28 cellular contexts compared by ENCODE assay signal in the genomic region with DNA sequence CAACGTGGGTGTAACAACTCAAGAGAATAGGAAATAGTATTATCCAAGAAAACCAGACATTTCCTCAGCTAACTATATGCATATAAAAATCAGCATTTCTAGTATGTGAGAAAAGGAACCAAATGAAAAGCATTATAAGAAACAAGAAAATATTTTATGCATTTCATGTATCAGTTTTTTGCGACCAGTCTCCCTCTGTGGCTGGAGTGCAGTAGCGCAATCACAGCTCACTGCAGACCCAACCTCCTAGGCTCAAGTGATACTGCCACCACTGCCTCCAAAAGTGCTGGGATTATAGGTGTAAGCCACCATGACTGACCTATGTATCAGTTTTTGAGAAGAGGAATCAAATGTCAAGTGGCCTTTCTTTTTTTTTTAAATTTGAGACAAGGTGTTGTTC. TPM values are rescaled to one million over a fixed set of nuclear protein-coding genes. Genes with fewer than 3 reads are reported as not detected.
DNase-seq lines count a peak whose midpoint lies in the region; ATAC-seq and TF ChIP-seq lines count a peak whose summit lies in the region.
"Had no signal": no experiment of that assay in that cellular context is flagged by ENCODE, and none has a peak within 500 bp of the region (broad histone marks: within the 10 kb centered on the region; RNA-seq: fewer than 3 reads in every experiment).

No MANE protein-coding gene starts in this region.

- no peak for TF ChIP-seq POLR2A in ovary (IDR thresholded peaks at IDR 0.05)

- H3K4me1 Mint-ChIP-seq in activated CD4-positive, alpha-beta T cell treated with anti-CD3 and anti-CD28 coated beads, Interleukin-2, amount 10 ng/mL, durations not matched to agents 24 days and 14 days, result peaks cover 8% of the 10 kb centered on the region
- H3K4me1 Mint-ChIP-seq in central memory CD8-positive, alpha-beta T cell, result no peaks in the 10 kb centered on the region
- peaks cover 0 to 3% of the 10 kb centered on the region in 2 donors for H3K4me1 Mint-ChIP-seq in effector memory CD8-positive, alpha-beta T cell (ENCODE audit: low read depth in 2 of 2)
- H3K4me1 Mint-ChIP-seq: CD8-positive, alpha-beta memory T cell; IgD-negative memory B cell; naive thymus-derived CD8-positive, alpha-beta T cell; stimulated activated naive CD8-positive, alpha-beta T cell treated with anti-CD3 and anti-CD28 coated beads, Interleukin-15, amount 100 ng/mL, for 72 hours had no signal

- H3K36me3 ChIP-seq in PC-3 (ENCODE audit: low read depth, low read length) (peaks cover 56% of the 10 kb centered on the region; the same call in 1 of the 2 replicates), ovary (no peaks in the 10 kb centered on the region)

- no peak overlapping the region for H3K9ac ChIP-seq in PC-3 (ENCODE audit: low read length)

- H3K27me3 ChIP-seq in PC-3 (ENCODE audit: low read length), result no peaks in the 10 kb centered on the region
- no peaks in the 10 kb centered on the region for H3K27me3 ChIP-seq in ovary
- H3K27me3 ChIP-seq: esophagus squamous epithelium had no signal

- peak; percentile 42 for DNase-seq in activated CD4-positive, alpha-beta T cell treated with anti-CD3 and anti-CD28 coated beads, Interleukin-2, amount 10 ng/mL, durations not matched to agents 24 days and 14 days
- DNase-seq in activated CD4-positive, alpha-beta T cell treated with anti-CD3 and anti-CD28 coated beads, Interleukin-2, amount 50 U/mL, for 1 hour, result no peak
- DNase-seq in PC-3 (no peak), foreskin fibroblast (no peak), NCI-H1105 treated with DMSO at 0.1 percent for 48 hours (lab: John Stamatoyannopoulos, UW) (no peak), ovary (no peak)
- DNase-seq in central memory CD8-positive, alpha-beta T cell (ENCODE audit: low spot score in 2 of 2), result no peak
- no peak for DNase-seq in effector memory CD8-positive, alpha-beta T cell
- DNase-seq: 8988T; activated CD4-positive, CD25-positive, alpha-beta regulatory T cell treated with anti-CD3 and anti-CD28 coated beads, Interleukin-2, amount 50 U/mL, for 72 hours; activated T-cell treated with anti-CD3 and anti-CD28 coated beads for 4 hours; CD8-positive, alpha-beta memory T cell; effector memory CD4-positive, alpha-beta T cell; esophagus squamous epithelium; GOT3; midbrain; naive thymus-derived CD8-positive, alpha-beta T cell; NCI-H1092 treated with DMSO at 0.1 percent for 48 hours; NCI-H187 treated with DMSO at 0.1 percent for 48 hours; NCI-H2171 treated with DMSO at 0.1 percent for 48 hours; NCI-H524; NK-92 treated with Interleukin-12 subunit alpha and Interleukin-12 subunit beta, amount 100 ng/mL, for 24 hours; occipital lobe; PC-9; SHP77 treated with DMSO at 0.1 percent for 48 hours; stimulated activated naive CD8-positive, alpha-beta T cell treated with anti-CD3 and anti-CD28 coated beads, Interleukin-15, amount 100 ng/mL, for 72 hours had no signal

- H3K4me2 ChIP-seq in PC-3 (ENCODE audit: low read length), result no peak overlapping the region
- H3K4me2 ChIP-seq: PC-9 had no signal

- TF ChIP-seq EP300 in ovary (IDR thresholded peaks at IDR 0.05), result no peak

- no peak overlapping the region for H3K27ac Mint-ChIP-seq in activated CD4-positive, alpha-beta T cell treated with anti-CD3 and anti-CD28 coated beads, Interleukin-2, amount 10 ng/mL, durations not matched to agents 24 days and 14 days
- peak overlapping the region; percentile 39 for H3K27ac Mint-ChIP-seq in central memory CD8-positive, alpha-beta T cell (ENCODE audit: low read depth)
- no peak overlapping the region for H3K27ac Mint-ChIP-seq in effector memory CD8-positive, alpha-beta T cell
- H3K27ac Mint-ChIP-seq: IgD-negative memory B cell had no signal

- H3K27ac ChIP-seq in PC-3 (ENCODE audit: low read length) (no peak overlapping the region), ovary (no peak overlapping the region)
- H3K27ac ChIP-seq: esophagus squamous epithelium, PC-9, skin epidermis had no signal

- H3K4me1 ChIP-seq in PC-3 (ENCODE audit: insufficient read depth, low read length) (peaks cover 2% of the 10 kb centered on the region; the same call in 1 of the 2 replicates), ovary (ENCODE audit: insufficient read depth) (no peaks in the 10 kb centered on the region)

- POLR2A ChIA-PET in PC-3 (lab: Charles Lee; ENCODE audit: unreplicated experiment), result no interaction called here

- H2AFZ ChIP-seq in PC-3 (ENCODE audit: low read length), result no peak overlapping the region
- H2AFZ ChIP-seq: PC-9 had no signal

- BruUV-seq in PC-3 (replicated peaks; lab: Mats Ljungman, UMichigan), result no TSS peak

- peaks cover 34% of the 10 kb centered on the region for H3K36me3 Mint-ChIP-seq in activated CD4-positive, alpha-beta T cell treated with anti-CD3 and anti-CD28 coated beads, Interleukin-2, amount 10 ng/mL, durations not matched to agents 24 days and 14 days (ENCODE audit: low read depth)
- H3K36me3 Mint-ChIP-seq in central memory CD8-positive, alpha-beta T cell (ENCODE audit: insufficient read depth), result peaks cover 9% of the 10 kb centered on the region
- H3K36me3 Mint-ChIP-seq in effector memory CD8-positive, alpha-beta T cell (ENCODE audit: insufficient read depth), result peaks cover 40% of the 10 kb centered on the region

- no peak overlapping the region for H3K4me3 ChIP-seq in PC-3 (ENCODE audit: low read length)
- no peak overlapping the region for H3K4me3 ChIP-seq in foreskin fibroblast (ENCODE audit: low read depth in 1 of 2, low read length in 2 of 2)
- no peak overlapping the region for H3K4me3 ChIP-seq in ovary
- H3K4me3 ChIP-seq: esophagus squamous epithelium, PC-9, skin epidermis had no signal

- H3K9me3 ChIP-seq in PC-3 (ENCODE audit: low read length) (no peaks in the 10 kb centered on the region), ovary (no peaks in the 10 kb centered on the region)
- H3K9me3 ChIP-seq: esophagus squamous epithelium had no signal

- no peak overlapping the region for H3K4me3 Mint-ChIP-seq in activated CD4-positive, alpha-beta T cell treated with anti-CD3 and anti-CD28 coated beads, Interleukin-2, amount 10 ng/mL, durations not matched to agents 24 days and 14 days
- no peak overlapping the region for H3K4me3 Mint-ChIP-seq in central memory CD8-positive, alpha-beta T cell
- H3K4me3 Mint-ChIP-seq in effector memory CD8-positive, alpha-beta T cell, result no peak overlapping the region
- H3K4me3 Mint-ChIP-seq: CD8-positive, alpha-beta memory T cell; IgD-negative memory B cell; naive thymus-derived CD8-positive, alpha-beta T cell; stimulated activated naive CD8-positive, alpha-beta T cell treated with anti-CD3 and anti-CD28 coated beads, Interleukin-15, amount 100 ng/mL, for 72 hours had no signal

- no peaks in the 10 kb centered on the region for H3K9me3 Mint-ChIP-seq in activated CD4-positive, alpha-beta T cell treated with anti-CD3 and anti-CD28 coated beads, Interleukin-2, amount 10 ng/mL, durations not matched to agents 24 days and 14 days
- no peaks in the 10 kb centered on the region for H3K9me3 Mint-ChIP-seq in central memory CD8-positive, alpha-beta T cell
- no peaks in the 10 kb centered on the region for H3K9me3 Mint-ChIP-seq in effector memory CD8-positive, alpha-beta T cell
- H3K9me3 Mint-ChIP-seq: CD8-positive, alpha-beta memory T cell; IgD-negative memory B cell; naive thymus-derived CD8-positive, alpha-beta T cell; stimulated activated naive CD8-positive, alpha-beta T cell treated with anti-CD3 and anti-CD28 coated beads, Interleukin-15, amount 100 ng/mL, for 72 hours had no signal

- peaks cover 37% of the 10 kb centered on the region for H3K79me2 ChIP-seq in PC-3 (ENCODE audit: low read length)

- H3F3A ChIP-seq in PC-3 (ENCODE audit: low read length, unreplicated experiment), result no peaks in the 10 kb centered on the region

- no peak for ATAC-seq in PC-3
- no peak for ATAC-seq in central memory CD8-positive, alpha-beta T cell (replicated peaks; ENCODE audit: extremely low read depth, poor library complexity, severe bottlenecking)
- ATAC-seq in effector memory CD8-positive, alpha-beta T cell (replicated peaks), result no peak
- ATAC-seq: naive thymus-derived CD8-positive, alpha-beta T cell; stimulated activated naive CD8-positive, alpha-beta T cell treated with anti-CD3 and anti-CD28 coated beads, Interleukin-15, amount 100 ng/mL, for 72 hours had no signal

- H3K9me2 ChIP-seq in PC-3 (replicated peaks; ENCODE audit: low read length), result no peaks in the 10 kb centered on the region

- TF ChIP-seq CTCF in PC-3 (conservative IDR thresholded peaks at IDR 0.05; ENCODE audit: low read depth, low read length) (peak; percentile 36; the same call in 1 of the 2 replicates), foreskin fibroblast (IDR thresholded peaks at IDR 0.05; ENCODE audit: low read depth, low read length) (peak; percentile 6), ovary (IDR thresholded peaks at IDR 0.05) (no peak)

- CTCF ChIA-PET in PC-3 (lab: Charles Lee), result no interaction called here

- WGBS in ovary, 3 donors, result 77 to 91% (median 90%) methylated on average over 3 of the region's 3 CpGs

- no peaks in the 10 kb centered on the region for H3K27me3 Mint-ChIP-seq in activated CD4-positive, alpha-beta T cell treated with anti-CD3 and anti-CD28 coated beads, Interleukin-2, amount 10 ng/mL, durations not matched to agents 24 days and 14 days
- no peaks in the 10 kb centered on the region for H3K27me3 Mint-ChIP-seq in central memory CD8-positive, alpha-beta T cell
- no peaks in the 10 kb centered on the region for H3K27me3 Mint-ChIP-seq in effector memory CD8-positive, alpha-beta T cell
- H3K27me3 Mint-ChIP-seq: CD8-positive, alpha-beta memory T cell; IgD-negative memory B cell; naive thymus-derived CD8-positive, alpha-beta T cell; stimulated activated naive CD8-positive, alpha-beta T cell treated with anti-CD3 and anti-CD28 coated beads, Interleukin-15, amount 100 ng/mL, for 72 hours had no signal

- intact Hi-C loops in activated CD4-positive, alpha-beta T cell treated with anti-CD3 and anti-CD28 coated beads, Interleukin-2, amount 10 ng/mL, durations not matched to agents 24 days and 14 days (cut with micrococcal nuclease), result no loop called here
- intact Hi-C loops in PC-3 (cut with micrococcal nuclease) (no loop called here), ovary (cut with DNase I) (no loop called here)

- H4K20me1 ChIP-seq in PC-3 (ENCODE audit: low read length), result peaks cover 2% of the 10 kb centered on the region; the same call in 1 of the 2 replicates

RNA-seq across cellular contexts. Expression of gene SLC16A1, which starts 31.0 kb away (rescaled TPM):
- 79.2 and 79.7 TPM in 2 replicates for total RNA-seq in activated CD4-positive, alpha-beta T cell treated with anti-CD3 and anti-CD28 coated beads, Interleukin-2, amount 10 ng/mL, durations not matched to agents 24 days and 14 days
- 103 and 116 TPM in 2 replicates for total RNA-seq in PC-3 (2014; rRNA removed)
- total RNA-seq in ovary, result 10 to 100 TPM; 11.9 to 38.8 (median 23.3) TPM
- 10 to 100 TPM; 10.3 to 38.6 TPM for polyA plus RNA-seq in ovary

Comparison
In these comparisons a context has a peak if more than half of its experiments do, and no peak if none do; other contexts are left out.
1. CTCF ChIP-seq: peak in PC-3 (single experiment) and foreskin fibroblast (single experiment); none in ovary (0 of 3).